10 cellular contexts compared by ENCODE assay signal in genomic region chr14:42192659-42193425, GRCh38.
DNase-seq lines count a peak whose midpoint lies in the region; FAIRE-seq and TF ChIP-seq lines count a peak whose summit lies in the region.
"Had no signal": no experiment of that assay in that cellular context is flagged by ENCODE, and none has a peak within 500 bp of the region (broad histone marks: within the 10 kb centered on the region; RNA-seq: fewer than 3 reads in every experiment).

No MANE protein-coding gene starts in this region.

- H3K36me3 ChIP-seq in PC-9 (ENCODE audit: low read depth) = no peaks in the 10 kb centered on the region

- no peaks in the 10 kb centered on the region for H3K4me1 Mint-ChIP-seq in activated naive CD8-positive, alpha-beta T cell treated with anti-CD3 and anti-CD28 coated beads for 36 hours

- peak overlapping the region; percentile 90 for H3K27ac ChIP-seq in PC-9
- H3K27ac ChIP-seq in dorsolateral prefrontal cortex = no peak overlapping the region

- TF ChIP-seq CTCF in PC-9 (conservative IDR thresholded peaks at IDR 0.05) (no peak), epithelial cell of proximal tubule (conservative IDR thresholded peaks at IDR 0.05; ENCODE audit: low read depth, low read length) (no peak), dorsolateral prefrontal cortex (IDR thresholded peaks at IDR 0.05 in 54 of 56, conservative IDR thresholded peaks at IDR 0.05 in 2 of 56; ENCODE audit: low read depth in 1 of 56, partially characterized antibody in 56 of 56) (no peak)

- CTCF ChIA-PET in PC-9 (lab: Charles Lee) = interaction anchor here (0.6 kb wide), 1 partner anchor 27 kb away, joined by 5 read pairs; no protein-coding TSS in a partner anchor

- no TSS peak for BruUV-seq in PC-9 (replicated peaks; lab: Mats Ljungman, UMichigan)

- peak overlapping the region; percentile 70 for H3K4me2 ChIP-seq in PC-9

- no peaks in the 10 kb centered on the region for H4K20me1 ChIP-seq in PC-9 (ENCODE audit: insufficient read depth)

- no peak for FAIRE-seq in GM12892 (lab: Jason Lieb, UNC)

- H3K4me3 ChIP-seq in PC-9 = peak overlapping the region; percentile 44
- H3K4me3 ChIP-seq in epithelial cell of proximal tubule (ENCODE audit: low read depth, low read length) = no peak overlapping the region
- peak overlapping the region; percentile 9 for H3K4me3 ChIP-seq in skeletal muscle cell (ENCODE audit: low read depth, low read length)
- no peak overlapping the region for H3K4me3 ChIP-seq in dorsolateral prefrontal cortex

- H3K27me3 Mint-ChIP-seq in activated naive CD8-positive, alpha-beta T cell treated with anti-CD3 and anti-CD28 coated beads for 36 hours = no peaks in the 10 kb centered on the region

- peaks cover 26% of the 10 kb centered on the region for H3F3A ChIP-seq in PC-9 (ENCODE audit: insufficient read depth, low read depth)

- peaks cover 28% of the 10 kb centered on the region for H3K4me1 ChIP-seq in PC-9 (replicated peaks; ENCODE audit: insufficient read depth)

- H3K9me3 Mint-ChIP-seq in activated naive CD8-positive, alpha-beta T cell treated with anti-CD3 and anti-CD28 coated beads for 36 hours = peaks cover 2% of the 10 kb centered on the region

- H3K27ac Mint-ChIP-seq in activated naive CD8-positive, alpha-beta T cell treated with anti-CD3 and anti-CD28 coated beads for 36 hours = no peak overlapping the region

- DNase-seq in DMS153 (lab: John Stamatoyannopoulos, UW) = peak; percentile 21
- DNase-seq in DMS153 treated with DMSO at 0.1 percent for 48 hours (lab: John Stamatoyannopoulos, UW; ENCODE audit: unreplicated experiment) = no peak
- DNase-seq in PC-9 = peak; percentile 16 to 89
- DNase-seq in epithelial cell of proximal tubule (ENCODE audit: low read depth) = peak; percentile 52
- DNase-seq in skeletal muscle cell (ENCODE audit: low read depth) = peak; percentile 96
- DNase-seq in dorsolateral prefrontal cortex = no peak
- DNase-seq in GM12892 (ENCODE audit: insufficient read length) = no peak
- no peak for DNase-seq in activated naive CD8-positive, alpha-beta T cell treated with anti-CD3 and anti-CD28 coated beads for 36 hours
- DNase-seq: NCI-H524 treated with DMSO at 0.1 percent for 48 hours, occipital lobe had no signal

- H2AFZ ChIP-seq in PC-9 = peak overlapping the region; percentile 44; the same call in 1 of the 2 replicates

- POLR2A ChIA-PET in PC-9 (lab: Charles Lee; ENCODE audit: unreplicated experiment) = no interaction called here

- H3K4me3 Mint-ChIP-seq in activated naive CD8-positive, alpha-beta T cell treated with anti-CD3 and anti-CD28 coated beads for 36 hours = no peak overlapping the region

- no peaks in the 10 kb centered on the region for H3K9me2 ChIP-seq in PC-9 (ENCODE audit: insufficient read depth)

- H3K27me3 ChIP-seq in PC-9 (ENCODE audit: insufficient read depth, low read depth) = no peaks in the 10 kb centered on the region
- H3K27me3 ChIP-seq in dorsolateral prefrontal cortex = no peaks in the 10 kb centered on the region

- no peaks in the 10 kb centered on the region for H3K79me2 ChIP-seq in PC-9 (ENCODE audit: low read depth)

- no peak for TF ChIP-seq POLR2A in GM12892 (IDR thresholded peaks at IDR 0.05; ENCODE audit: low read depth, low read length)

- no peaks in the 10 kb centered on the region for H3K9me3 ChIP-seq in PC-9 (ENCODE audit: insufficient read depth, low read depth)

- no peaks in the 10 kb centered on the region for H3K36me3 Mint-ChIP-seq in activated naive CD8-positive, alpha-beta T cell treated with anti-CD3 and anti-CD28 coated beads for 36 hours

- intact Hi-C loops in PC-9 (cut with micrococcal nuclease; ENCODE audit: unreplicated experiment) = no loop called here
- intact Hi-C loops in dorsolateral prefrontal cortex (cut with DNase I) = no loop called here

Comparison
In these comparisons a context has a peak if more than half of its experiments do, and no peak if none do; other contexts are left out.
1. DNase-seq: peak in DMS153 (single experiment), PC-9 (2 of 2), epithelial cell of proximal tubule (single experiment) and skeletal muscle cell (single experiment); none in DMS153 treated with DMSO at 0.1 percent for 48 hours (single experiment), dorsolateral prefrontal cortex (0 of 10), GM12892 (single experiment) and activated naive CD8-positive, alpha-beta T cell treated with anti-CD3 and anti-CD28 coated beads for 36 hours (single experiment).
2. H3K4me3 ChIP-seq: peak in PC-9 (single experiment) and skeletal muscle cell (single experiment); none in epithelial cell of proximal tubule (single experiment) and dorsolateral prefrontal cortex (0 of 59).